In the genomic region with DNA sequence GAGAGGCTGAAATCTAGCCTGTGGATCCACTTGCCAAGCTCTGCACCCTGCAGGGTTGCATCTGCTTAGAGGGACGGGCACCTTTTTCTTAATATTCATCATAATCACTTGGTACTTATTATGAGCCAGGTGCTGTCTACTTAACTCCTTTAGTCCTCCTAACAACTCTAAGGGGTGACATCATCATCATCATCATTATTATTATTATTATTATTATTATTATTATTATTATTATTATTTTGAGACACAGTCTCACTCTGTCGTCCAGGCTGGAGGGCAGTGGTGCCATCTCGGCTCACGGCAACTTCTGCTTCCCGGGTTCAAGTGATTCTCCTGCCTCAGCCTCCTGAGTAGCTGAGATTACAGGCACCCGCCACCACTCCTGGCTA, we compare ENCODE assay signal across 3 cellular contexts. TPM values are rescaled to one million over a fixed set of nuclear protein-coding genes. Genes with fewer than 3 reads are reported as not detected.
"Had no signal": no experiment of that assay in that cellular context is flagged by ENCODE, and none has a peak within 500 bp of the region (broad histone marks: within the 10 kb centered on the region; RNA-seq: fewer than 3 reads in every experiment).

No MANE protein-coding gene starts in this region.

RNA-seq across cellular contexts. Expression of a gene that starts 8.1 kb away (rescaled TPM):
- total RNA-seq: chondrocyte, MCF 10A had no signal
- polyA plus RNA-seq: cardiac muscle cell had no signal
